In the genomic region with DNA sequence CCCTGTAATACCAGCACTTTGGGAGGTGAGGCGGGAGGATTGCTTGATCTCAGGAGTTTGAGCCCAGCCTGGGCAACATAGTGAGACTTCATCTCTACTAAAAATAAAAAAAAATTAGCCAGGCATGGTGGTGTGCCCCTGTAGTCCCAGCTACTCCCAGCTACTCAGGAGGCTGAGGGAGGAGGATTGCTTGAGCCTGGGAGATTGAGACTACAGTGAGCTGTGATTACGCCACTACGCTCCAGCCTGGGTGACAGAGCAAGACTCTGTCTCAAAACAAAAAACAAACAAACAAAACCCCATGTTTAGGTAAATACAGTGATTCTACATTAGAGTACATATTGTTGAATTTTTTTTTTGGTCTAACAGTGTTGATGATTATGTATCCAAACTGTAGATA, we compare ENCODE assay signal across 10 cellular contexts. TPM values are rescaled to one million over a fixed set of nuclear protein-coding genes. Genes with fewer than 3 reads are reported as not detected.
"Had no signal": no experiment of that assay in that cellular context is flagged by ENCODE, and none has a peak within 500 bp of the region (broad histone marks: within the 10 kb centered on the region; RNA-seq: fewer than 3 reads in every experiment).

No MANE protein-coding gene starts in this region.

RNA-seq across cellular contexts. Expression of gene GPR61, which starts 28.6 kb away (rescaled TPM):
- total RNA-seq: activated CD8-positive, alpha-beta T cell treated with anti-CD3 and anti-CD28 coated beads, Interleukin-2, amount 10 ng/mL, durations not matched to agents 7 days and 5 days; astrocyte; body of pancreas; breast epithelium; M059J had no signal

RNA-seq across cellular contexts. Expression of gene GNAT2, which starts 51.1 kb away (rescaled TPM):
- total RNA-seq: activated CD4-positive, alpha-beta T cell treated with anti-CD3 and anti-CD28 coated beads, Interleukin-2, amount 10 ng/mL, durations not matched to agents 7 days and 5 days; activated CD8-positive, alpha-beta T cell treated with anti-CD3 and anti-CD28 coated beads, Interleukin-2, amount 10 ng/mL, durations not matched to agents 7 days and 5 days; astrocyte; body of pancreas; breast epithelium; cardiac septum; RPMI7951; T-helper 1 cell treated with Interleukin-12 subunit alpha and Interleukin-12 subunit beta and Interleukin-4 antibody, amounts not matched to agents 30 ng/mL and 1 ng/mL, for 36 hours; T-helper 2 cell treated with Interferon-gamma antibody and Interleukin-4, amounts not matched to agents 100 ng/mL and 5 ng/mL, for 36 hours had no signal
